ENCODE assay signal across 18 cellular contexts in genomic region chr13:45365558-45365885, GRCh38. TPM values are rescaled to one million over a fixed set of nuclear protein-coding genes. Genes with fewer than 3 reads are reported as not detected.
DNase-seq lines count a peak whose midpoint lies in the region; ATAC-seq and TF ChIP-seq lines count a peak whose summit lies in the region.
"Had no signal": no experiment of that assay in that cellular context is flagged by ENCODE, and none has a peak within 500 bp of the region (broad histone marks: within the 10 kb centered on the region; RNA-seq: fewer than 3 reads in every experiment).

No MANE protein-coding gene starts in this region.

- no peaks in the 10 kb centered on the region for H3K27me3 ChIP-seq in CD4-positive, alpha-beta memory T cell (ENCODE audit: insufficient read depth, low read length)
- H3K27me3 ChIP-seq in esophagus squamous epithelium (no peaks in the 10 kb centered on the region), lower lobe of right lung (ENCODE audit: low read depth) (no peaks in the 10 kb centered on the region)
- H3K27me3 ChIP-seq: BLaER1 treated with 17β-estradiol and CSF1 and Interleukin-3, amounts not matched to agents 10 nM and 100 nM had no signal

- H3K4me3 Mint-ChIP-seq in CD4-positive, alpha-beta memory T cell = no peak overlapping the region
- no peak overlapping the region for H3K4me3 Mint-ChIP-seq in T-helper 17 cell

- TF ChIP-seq CTCF in esophagus squamous epithelium (IDR thresholded peaks at IDR 0.05) (no peak), lower lobe of right lung (IDR thresholded peaks at IDR 0.05) (no peak)

- H3K4me1 ChIP-seq in CD4-positive, alpha-beta memory T cell (ENCODE audit: insufficient read depth, low read length) = peaks cover 34% of the 10 kb centered on the region
- H3K4me1 ChIP-seq in esophagus squamous epithelium = peaks cover 6 to 68% (median 21%) of the 10 kb centered on the region in 3 donors
- H3K4me1 ChIP-seq in lower lobe of right lung = peaks cover 17% of the 10 kb centered on the region

- ATAC-seq in T-helper 17 cell (no peak), lower lobe of right lung (no peak), GM18519 (IDR thresholded peaks at IDR 0.05; ENCODE audit: low FRiP score, unreplicated experiment) (no peak), HG03095 (IDR thresholded peaks at IDR 0.05; ENCODE audit: unreplicated experiment) (no peak)

- no peaks in the 10 kb centered on the region for H3K9me3 ChIP-seq in CD4-positive, alpha-beta memory T cell (ENCODE audit: control insufficient read depth in 1 of 2, low read length in 2 of 2)
- H3K9me3 ChIP-seq in T-helper 17 cell (ENCODE audit: control insufficient read depth, low read length, poor library complexity, severe bottlenecking) (no peaks in the 10 kb centered on the region), esophagus squamous epithelium (no peaks in the 10 kb centered on the region), lower lobe of right lung (no peaks in the 10 kb centered on the region)
- H3K9me3 ChIP-seq: Caco-2 had no signal

- peaks cover 37 to 61% (median 48%) of the 10 kb centered on the region in 4 donors for H3K4me1 Mint-ChIP-seq in CD4-positive, alpha-beta memory T cell
- H3K4me1 Mint-ChIP-seq in T-helper 17 cell = peaks cover 27% of the 10 kb centered on the region

- 54 to 72% methylated on average over 3 to 4 of the region's 4 CpGs for WGBS in esophagus squamous epithelium, 2 donors

- TF ChIP-seq POLR2A in esophagus squamous epithelium (IDR thresholded peaks at IDR 0.05) = no peak

- H3K36me3 ChIP-seq in CD4-positive, alpha-beta memory T cell (ENCODE audit: insufficient read depth, low read length) = no peaks in the 10 kb centered on the region
- peaks cover 0 to 11% (median 0%) of the 10 kb centered on the region in 3 donors for H3K36me3 ChIP-seq in esophagus squamous epithelium
- peaks cover 12% of the 10 kb centered on the region for H3K36me3 ChIP-seq in lower lobe of right lung

- CTCF ChIA-PET in CD4-positive, alpha-beta memory T cell (lab: Charles Lee; ENCODE audit: partially characterized antibody) = interaction anchor here (1.0 to 2.6 kb wide), 3 partner anchors 24 to 56 kb away, joined by 3 to 8 read pairs (median 5); no protein-coding TSS in a partner anchor

- intact Hi-C loops in CD4-positive, alpha-beta memory T cell (cut with micrococcal nuclease) = loop anchor here (5.0 kb wide), 1 partner anchor 33 kb away; no protein-coding TSS in a partner anchor
- intact Hi-C loops in esophagus squamous epithelium (cut with DNase I) (no loop called here), lower lobe of right lung (cut with DNase I) (no loop called here)

- no peaks in the 10 kb centered on the region for H3K27me3 Mint-ChIP-seq in CD4-positive, alpha-beta memory T cell
- H3K27me3 Mint-ChIP-seq in T-helper 17 cell = no peaks in the 10 kb centered on the region

- no peak overlapping the region for H3K27ac ChIP-seq in CD4-positive, alpha-beta memory T cell (ENCODE audit: low read depth, low read length)
- H3K27ac ChIP-seq in esophagus squamous epithelium = peak overlapping the region; percentile 75 to 91 (median 84)
- no peak overlapping the region for H3K27ac ChIP-seq in lower lobe of right lung
- H3K27ac ChIP-seq: 22Rv1, HL-60 had no signal

- H3K27ac Mint-ChIP-seq in CD4-positive, alpha-beta memory T cell = peak overlapping the region in 6 of 7 donors; percentile 48 to 84 (median 72)
- H3K27ac Mint-ChIP-seq in T-helper 17 cell = peak overlapping the region; percentile 91

- no peak overlapping the region for H3K4me3 ChIP-seq in CD4-positive, alpha-beta memory T cell (ENCODE audit: low read length in 2 of 2)
- H3K4me3 ChIP-seq in esophagus squamous epithelium (no peak overlapping the region), lower lobe of right lung (no peak overlapping the region)
- H3K4me3 ChIP-seq: BLaER1 treated with 17β-estradiol and CSF1 and Interleukin-3, amounts not matched to agents 10 nM and 100 nM had no signal

- DNase-seq in DMS53 (lab: John Stamatoyannopoulos, UW) = peak; percentile 11
- DNase-seq in DMS53 treated with DMSO at 0.1 percent for 48 hours (lab: John Stamatoyannopoulos, UW; ENCODE audit: unreplicated experiment) = no peak
- DNase-seq in CD4-positive, alpha-beta memory T cell = no peak
- no peak for DNase-seq in T-helper 17 cell
- DNase-seq in esophagus squamous epithelium (lab: John Stamatoyannopoulos, UW) = no peak
- DNase-seq in lower lobe of right lung = no peak
- DNase-seq: Caco-2; DMS79 treated with DMSO at 0.1 percent for 48 hours; NCI-H1092; NCI-H345; NCI-H69; NK-92 treated with Interleukin-12 subunit alpha and Interleukin-12 subunit beta, amount 100 ng/mL, for 24 hours; OCI-M1 had no signal

- H3K9me3 Mint-ChIP-seq in CD4-positive, alpha-beta memory T cell = peaks cover 0 to 8% (median 0%) of the 10 kb centered on the region in 8 donors

- POLR2A ChIA-PET in CD4-positive, alpha-beta memory T cell (lab: Charles Lee; ENCODE audit: partially characterized antibody) = interaction anchor here (0.6 to 11.2 kb wide), 4 partner anchors 10 to 99 kb away, joined by 3 to 219 read pairs (median 16); partner anchors contain the start of genes COG3, SLC25A30 and TPT1

- H3K36me3 Mint-ChIP-seq in CD4-positive, alpha-beta memory T cell = peaks cover 13 to 37% of the 10 kb centered on the region in 2 donors
- peaks cover 8% of the 10 kb centered on the region for H3K36me3 Mint-ChIP-seq in T-helper 17 cell (ENCODE audit: low read depth)

RNA-seq across cellular contexts. Expression of gene TPT1, which starts 24.5 kb away (rescaled TPM):
- over 10,000 TPM; 10,578 to 11,080 TPM for total RNA-seq in CD4-positive, alpha-beta memory T cell
- polyA plus RNA-seq in CD4-positive, alpha-beta memory T cell = 1,000 to 10,000 TPM; 2,372 to 3,792 TPM
- 1,000 to 10,000 TPM; 7,650 to 7,799 TPM for total RNA-seq in T-helper 17 cell
- total RNA-seq in esophagus squamous epithelium = 1,000 to 10,000 TPM; 2,183 to 3,899 (median 2,784) TPM
- 5,010 TPM for total RNA-seq in lower lobe of right lung

RNA-seq across cellular contexts. Expression of gene SLC25A30, which starts 52.7 kb away (rescaled TPM):
- 10 to 100 TPM; 21.4 to 22.0 TPM for total RNA-seq in CD4-positive, alpha-beta memory T cell
- polyA plus RNA-seq in CD4-positive, alpha-beta memory T cell = 1 to 10 TPM; 1.8 to 2.0 TPM
- total RNA-seq in T-helper 17 cell (10 to 100 TPM; 15.2 to 22.3 TPM), esophagus squamous epithelium (1 to 10 TPM; 1.7 to 6.7 (median 5.8) TPM), lower lobe of right lung (26.6 TPM)

Comparison
In these comparisons a context has a peak if more than half of its experiments do, and no peak if none do; other contexts are left out.
1. H3K27ac ChIP-seq: peak in esophagus squamous epithelium (4 of 4); none in CD4-positive, alpha-beta memory T cell (single experiment) and lower lobe of right lung (single experiment).